ENCODE assay signal across 8 cellular contexts in the genomic region with DNA sequence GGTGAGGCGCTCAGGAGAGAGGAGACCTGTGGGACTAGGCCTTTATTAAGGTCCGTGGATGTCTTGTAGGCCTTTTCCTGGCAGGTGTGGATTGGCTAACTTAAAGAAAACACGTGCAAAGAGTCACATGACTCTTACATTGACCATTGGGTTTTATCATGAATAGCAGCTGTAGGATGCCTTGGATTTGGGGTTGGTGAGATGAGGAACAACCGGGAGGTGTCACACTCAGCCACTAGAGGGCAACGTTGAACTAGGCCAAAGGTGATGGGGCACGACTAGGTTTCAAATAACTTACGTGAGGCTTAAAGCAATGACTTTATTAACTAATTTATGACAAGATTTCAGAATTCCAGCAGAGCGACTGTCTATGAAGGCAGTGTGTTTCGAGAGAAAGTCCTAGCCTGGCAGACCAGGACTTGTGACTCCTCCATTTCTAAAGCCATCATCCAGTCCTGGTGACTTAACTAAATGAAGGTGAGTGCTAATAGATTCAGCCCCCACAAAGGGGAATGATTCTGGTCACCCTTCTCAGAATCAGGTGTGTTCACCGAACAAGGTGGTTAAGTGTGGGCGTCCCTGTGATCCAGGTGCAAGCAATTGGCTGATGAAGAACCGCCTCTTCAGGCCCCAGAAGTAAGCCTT.
DNase-seq lines count a peak whose midpoint lies in the region; ATAC-seq, FAIRE-seq and TF ChIP-seq lines count a peak whose summit lies in the region.

No MANE protein-coding gene starts in this region.

- H3K4me1 ChIP-seq in NT2/D1 (ENCODE audit: insufficient read depth, insufficient read length) (no peaks in the 10 kb centered on the region), astrocyte (ENCODE audit: insufficient read depth, low read length) (no peaks in the 10 kb centered on the region)

- intact Hi-C loops in posterior vena cava (cut with DNase I), result no loop called here

- TF ChIP-seq CTCF in C4-2B (conservative IDR thresholded peaks at IDR 0.05), result peak; percentile 92
- TF ChIP-seq CTCF in astrocyte (IDR thresholded peaks at IDR 0.05; ENCODE audit: insufficient read depth, low read depth, low read length), result peak; percentile 17

- H3K27ac Mint-ChIP-seq in astrocyte (ENCODE audit: unreplicated experiment), result no peak overlapping the region

- H4K20me1 ChIP-seq in astrocyte (ENCODE audit: insufficient read depth, low read length), result no peaks in the 10 kb centered on the region

- peaks cover 18% of the 10 kb centered on the region for H3K27me3 Mint-ChIP-seq in astrocyte (ENCODE audit: low read depth, unreplicated experiment)

- H3K79me2 ChIP-seq in astrocyte (ENCODE audit: insufficient read depth, low read length), result no peaks in the 10 kb centered on the region

- no peaks in the 10 kb centered on the region for H3K9me3 ChIP-seq in NT2/D1 (ENCODE audit: insufficient read depth, low read length)
- H3K9me3 ChIP-seq in astrocyte (ENCODE audit: insufficient read depth, low read depth, low read length), result no peaks in the 10 kb centered on the region

- no peaks in the 10 kb centered on the region for H3K36me3 ChIP-seq in NT2/D1 (ENCODE audit: insufficient read depth, insufficient read length, low read length)
- H3K36me3 ChIP-seq in astrocyte (ENCODE audit: insufficient read depth, low read length), result no peaks in the 10 kb centered on the region

- no peak overlapping the region for H3K4me2 ChIP-seq in astrocyte (ENCODE audit: low read length)

- no peak for FAIRE-seq in astrocyte (lab: Jason Lieb, UNC)

- H3K4me3 Mint-ChIP-seq in astrocyte (ENCODE audit: unreplicated experiment), result no peak overlapping the region

- H2AFZ ChIP-seq in astrocyte (ENCODE audit: low read depth, low read length), result no peak overlapping the region

- H3K9ac ChIP-seq in NT2/D1 (ENCODE audit: insufficient read length, low read depth), result no peak overlapping the region
- no peak overlapping the region for H3K9ac ChIP-seq in astrocyte (ENCODE audit: low read length)

- no peak overlapping the region for H3K27ac ChIP-seq in C4-2B
- H3K27ac ChIP-seq in astrocyte (ENCODE audit: low read depth, low read length), result no peak overlapping the region

- H3K36me3 Mint-ChIP-seq in astrocyte (ENCODE audit: low read depth, unreplicated experiment), result no peaks in the 10 kb centered on the region

- no peaks in the 10 kb centered on the region for H3K4me1 Mint-ChIP-seq in astrocyte (ENCODE audit: low read depth, unreplicated experiment)

- peak; percentile 54 for DNase-seq in NT2/D1 (ENCODE audit: low read depth, low spot score)
- no peak for DNase-seq in astrocyte (ENCODE audit: low read depth)
- peak; percentile 37 for DNase-seq in medulla oblongata (ENCODE audit: extremely low spot score)
- no peak for DNase-seq in posterior vena cava (ENCODE audit: low spot score)
- no peak for DNase-seq in putamen (ENCODE audit: low spot score)

- H3K27me3 ChIP-seq in NT2/D1 (ENCODE audit: insufficient read depth, insufficient read length) (no peaks in the 10 kb centered on the region), astrocyte (ENCODE audit: insufficient read depth, low read length) (no peaks in the 10 kb centered on the region)

- no peaks in the 10 kb centered on the region for H3K9me3 Mint-ChIP-seq in astrocyte (ENCODE audit: unreplicated experiment)

- H3K4me3 ChIP-seq in NT2/D1 (ENCODE audit: insufficient read length, low read depth) (no peak overlapping the region), astrocyte (ENCODE audit: insufficient read depth, low read depth, low read length) (no peak overlapping the region)

- peak; percentile 73 for ATAC-seq in GM18499 (IDR thresholded peaks at IDR 0.05; ENCODE audit: insufficient read depth, unreplicated experiment)
- peak; percentile 76 for ATAC-seq in HG02884 (IDR thresholded peaks at IDR 0.05; ENCODE audit: unreplicated experiment)

Comparison
In these comparisons a context has a peak if more than half of its experiments do, and no peak if none do; other contexts are left out.
1. DNase-seq: peak in NT2/D1 (single experiment) and medulla oblongata (single experiment); none in astrocyte (single experiment), posterior vena cava (single experiment) and putamen (single experiment).